In genomic region chr1:231099311-231099710, GRCh38 we compare ENCODE assay signal across 8 cellular contexts.
"Had no signal": no experiment of that assay in that cellular context is flagged by ENCODE, and none has a peak within 500 bp of the region (broad histone marks: within the 10 kb centered on the region; RNA-seq: fewer than 3 reads in every experiment).

No MANE protein-coding gene starts in this region.

- DNase-seq: GDM1, GF-D8 had no signal

- ATAC-seq: GM12878 had no signal

- FAIRE-seq: G401.6, GM12878, GM12891, GM12892, GM18507, GM19239 had no signal

- H3K4me3 ChIP-seq: GM12878 had no signal
